8 cellular contexts compared by ENCODE assay signal in the genomic region with DNA sequence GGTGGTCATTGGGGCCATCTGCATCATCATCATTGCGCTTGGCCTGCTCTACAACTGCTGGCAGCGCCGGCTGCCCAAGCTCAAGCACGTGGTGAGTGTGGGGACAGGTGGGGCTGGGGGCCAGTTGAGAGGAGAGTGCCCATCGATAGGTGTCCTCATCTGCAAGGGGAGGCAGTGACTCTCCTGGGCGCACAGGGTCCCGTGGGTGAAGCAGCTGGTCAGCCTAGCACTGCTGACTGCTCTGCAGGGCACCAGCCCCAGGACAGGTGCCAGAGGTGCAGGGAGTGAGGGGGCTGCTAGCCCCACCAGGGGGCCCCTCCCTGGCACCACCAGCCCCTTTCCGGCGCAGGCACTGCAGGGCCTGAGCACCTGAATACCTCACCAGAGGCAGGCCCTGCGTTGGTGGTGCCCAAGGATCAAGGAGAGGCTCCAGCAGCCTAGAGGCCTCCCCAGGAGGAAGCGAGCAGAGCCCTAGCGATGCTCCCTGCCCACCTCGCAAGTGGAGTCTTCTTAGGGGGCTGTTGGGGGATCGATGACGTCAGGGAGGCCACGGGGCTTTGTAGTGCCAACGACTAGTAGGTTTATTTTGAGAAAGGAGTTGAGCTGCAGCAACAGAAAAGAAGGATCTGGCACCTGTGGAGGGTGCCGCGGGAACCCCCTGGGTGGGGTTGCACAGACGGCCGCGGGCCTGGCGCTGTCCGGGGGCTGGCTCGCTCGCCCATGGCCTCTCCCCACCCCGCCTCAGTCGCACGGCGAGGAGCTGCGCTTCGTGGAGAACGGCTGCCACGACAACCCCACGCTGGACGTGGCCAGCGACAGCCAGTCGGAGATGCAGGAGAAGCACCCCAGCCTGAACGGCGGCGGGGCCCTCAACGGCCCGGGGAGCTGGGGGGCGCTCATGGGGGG. TPM values are rescaled to one million over a fixed set of nuclear protein-coding genes. Genes with fewer than 3 reads are reported as not detected.
DNase-seq lines count a peak whose midpoint lies in the region; ATAC-seq and TF ChIP-seq lines count a peak whose summit lies in the region.

No MANE protein-coding gene starts in this region.

- peak overlapping the region; percentile 58 for H2BK12ac ChIP-seq in neuronal stem cell (ENCODE audit: low read length)

- H2BK120ac ChIP-seq in neuronal stem cell (ENCODE audit: low read depth, low read length) = peak overlapping the region; percentile 97

- H3K27ac Mint-ChIP-seq in CD14-positive monocyte = peak overlapping the region; percentile 76 to 94 (median 89)

- H3K14ac ChIP-seq in neuronal stem cell (ENCODE audit: low read length) = peak overlapping the region; percentile 98

- intact Hi-C loops in CD14-positive monocyte (cut with micrococcal nuclease) = loop anchor here (5.0 to 10.0 kb wide), 4 partner anchors 74 to 403 kb away; a partner anchor contains a TSS

- H2BK15ac ChIP-seq in neuronal stem cell (ENCODE audit: low read length) = peak overlapping the region; percentile 85

- peak overlapping the region; percentile 79 to 93 for H3K4me3 Mint-ChIP-seq in CD14-positive monocyte

- H3K4me1 ChIP-seq in HUES6 (ENCODE audit: control insufficient read depth, insufficient read depth, low read length) = peaks cover 15% of the 10 kb centered on the region
- H3K4me1 ChIP-seq in neuronal stem cell (ENCODE audit: control insufficient read depth in 2 of 2, insufficient read depth in 1 of 2, low read depth in 1 of 2, low read length in 2 of 2) = peaks cover 4 to 7% of the 10 kb centered on the region in 2 donors

- H3K79me1 ChIP-seq in neuronal stem cell (ENCODE audit: low read depth, low read length) = peaks cover 2% of the 10 kb centered on the region

- no CpG with 5 or more reads among the region's 44 CpGs for WGBS in neuronal stem cell (ENCODE audit: extremely low coverage in 2 of 2, insufficient read length in 2 of 2, insufficient replicate concordance in 1 of 2), 2 donors

- peak overlapping the region; percentile 82 for H4K8ac ChIP-seq in neuronal stem cell (ENCODE audit: low read depth, low read length)

- peaks cover 10% of the 10 kb centered on the region for H3K27me3 ChIP-seq in HUES6 (ENCODE audit: control insufficient read depth, insufficient read depth, low read length)
- peaks cover 0 to 6% (median 5%) of the 10 kb centered on the region in 3 experiments for H3K27me3 ChIP-seq in neuronal stem cell (ENCODE audit: control insufficient read depth in 3 of 3, insufficient read depth in 3 of 3, low read depth in 1 of 3, low read length in 3 of 3)

- TF ChIP-seq CTCF in CD14-positive monocyte (IDR thresholded peaks at IDR 0.05) (no peak), fibroblast of mammary gland (conservative IDR thresholded peaks at IDR 0.05; ENCODE audit: control insufficient read depth, insufficient read depth, low read depth, low read length) (no peak)

- peak overlapping the region; percentile 63 for H3K9ac ChIP-seq in HUES6 (ENCODE audit: low read length)
- peak overlapping the region; percentile 93 for H3K9ac ChIP-seq in neuronal stem cell (ENCODE audit: low read depth, low read length, poor library complexity)

- peaks cover 39% of the 10 kb centered on the region for H3K4me1 Mint-ChIP-seq in CD14-positive monocyte

- H2BK5ac ChIP-seq in neuronal stem cell (ENCODE audit: low read length) = peak overlapping the region; percentile 73

- peaks cover 0 to 2% (median 0%) of the 10 kb centered on the region in 7 donors for H3K9me3 Mint-ChIP-seq in CD14-positive monocyte

- H2AK5ac ChIP-seq in neuronal stem cell (ENCODE audit: low read depth, low read length) = peak overlapping the region; percentile 98

- H3K36me3 ChIP-seq in HUES6 (ENCODE audit: control insufficient read depth, insufficient read depth, low read length) = no peaks in the 10 kb centered on the region
- peaks cover 1 to 31% of the 10 kb centered on the region in 2 donors for H3K36me3 ChIP-seq in neuronal stem cell (replicated peaks in 1 of 2; ENCODE audit: control insufficient read depth in 2 of 2, insufficient read depth in 2 of 2, low read length in 2 of 2)

- no peak for DNase-seq in CD14-positive monocyte (ENCODE audit: low spot score)
- DNase-seq in activated CD8-positive, alpha-beta memory T cell treated with anti-CD3 and anti-CD28 coated beads, Interleukin-2, amount 50 U/mL, for 48 hours = peak; percentile 76
- DNase-seq in fibroblast of mammary gland (ENCODE audit: low read depth) = no peak
- no peak for DNase-seq in neuronal stem cell (ENCODE audit: low spot score)
- DNase-seq in NCI-H187 (lab: John Stamatoyannopoulos, UW) = no peak

- H3K4me3 ChIP-seq in HUES6 (ENCODE audit: low read depth, low read length) (peak overlapping the region; percentile 68), fibroblast of mammary gland (ENCODE audit: control insufficient read depth, low read depth, low read length) (peak overlapping the region; percentile 60), neuronal stem cell (ENCODE audit: low read length in 2 of 2) (peak overlapping the region; percentile 43 to 81)

- no peaks in the 10 kb centered on the region for H3K9me3 ChIP-seq in HUES6 (ENCODE audit: control insufficient read depth, insufficient read depth, low read depth, low read length)
- H3K9me3 ChIP-seq in neuronal stem cell (replicated peaks in 1 of 2; ENCODE audit: control insufficient read depth in 2 of 2, insufficient read depth in 1 of 2, low read depth in 1 of 2, low read length in 2 of 2) = no peaks in the 10 kb centered on the region

- H3K4ac ChIP-seq in neuronal stem cell (ENCODE audit: low read length) = no peak overlapping the region

- H3K18ac ChIP-seq in neuronal stem cell (ENCODE audit: low read length) = peak overlapping the region; percentile 97

- peak overlapping the region; percentile 93 for H3K4me2 ChIP-seq in neuronal stem cell (ENCODE audit: insufficient read depth, low read length, poor library complexity, severe bottlenecking)

- peak overlapping the region; percentile 98 for H4K91ac ChIP-seq in neuronal stem cell (ENCODE audit: low read depth, low read length, poor library complexity)

- H3K27me3 Mint-ChIP-seq in CD14-positive monocyte (ENCODE audit: low read depth in 3 of 3) = peaks cover 2 to 3% (median 3%) of the 10 kb centered on the region in 3 donors

- peak; percentile 7 for ATAC-seq in GM19467 (IDR thresholded peaks at IDR 0.05; ENCODE audit: unreplicated experiment)
- ATAC-seq in HG03039 (IDR thresholded peaks at IDR 0.05; ENCODE audit: unreplicated experiment) = no peak

- H3K36me3 Mint-ChIP-seq in CD14-positive monocyte = peaks cover 21 to 27% of the 10 kb centered on the region in 2 donors

- peak overlapping the region; percentile 92 for H2AFZ ChIP-seq in neuronal stem cell (ENCODE audit: low read length)

- H3K27ac ChIP-seq in HUES6 (ENCODE audit: low read depth, low read length) (peak overlapping the region; percentile 62; the same call in 1 of the 2 replicates), neuronal stem cell (replicated peaks; ENCODE audit: low read length) (no peak overlapping the region)

- H3K23ac ChIP-seq in neuronal stem cell (ENCODE audit: low read depth, low read length, poor library complexity) = peak overlapping the region; percentile 97

RNA-seq across cellular contexts. Expression of a gene that starts 1.0 kb away (rescaled TPM):
- 100 to 1,000 TPM; 107 to 118 TPM for polyA plus RNA-seq in CD14-positive monocyte
- polyA plus RNA-seq in neuronal stem cell (2013, experiment 1 of 2) = 5.8 TPM
- 6.1 TPM for polyA plus RNA-seq in neuronal stem cell (2013, experiment 2 of 2)

RNA-seq across cellular contexts. Expression of a gene that starts 42.8 kb away (rescaled TPM):
- polyA plus RNA-seq in CD14-positive monocyte = under 1 TPM; 0.33 to 0.43 TPM
- 26.3 TPM for polyA plus RNA-seq in neuronal stem cell (2013, experiment 1 of 2)
- polyA plus RNA-seq in neuronal stem cell (2013, experiment 2 of 2) = 24.4 TPM
